In the genomic region with DNA sequence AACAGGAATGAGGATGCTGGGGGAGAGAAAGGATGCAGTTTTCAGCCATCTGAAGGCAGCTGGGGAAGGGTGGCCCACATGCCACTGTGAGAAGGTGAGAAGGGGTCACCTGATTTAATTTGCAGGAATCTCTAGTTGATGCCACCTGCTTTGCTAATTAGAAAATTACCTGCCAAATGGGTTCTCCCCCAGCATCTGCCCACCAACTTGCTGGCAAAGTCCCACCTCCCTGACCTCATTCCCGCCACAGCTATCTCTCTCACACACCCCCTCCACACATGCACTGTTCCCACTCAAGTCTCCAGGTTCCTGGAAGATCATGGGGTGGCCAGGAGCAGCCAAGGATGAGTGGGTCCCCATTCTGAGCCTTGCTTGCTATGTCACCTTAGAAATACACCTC, we compare ENCODE assay signal across 28 cellular contexts.
"Had no signal": no experiment of that assay in that cellular context is flagged by ENCODE, and none has a peak within 500 bp of the region (broad histone marks: within the 10 kb centered on the region; RNA-seq: fewer than 3 reads in every experiment).

No MANE protein-coding gene starts in this region.

- FAIRE-seq: islet of Langerhans, kidney had no signal

- H3K4me3 ChIP-seq: left lung, lower lobe of right lung, ovary, right atrium auricular region, right lobe of liver, smooth muscle cell, stomach, testis, thyroid gland, transverse colon, upper lobe of left lung, vagina had no signal

- H3K27ac ChIP-seq: left lung, lower lobe of right lung, ovary, right atrium auricular region, right lobe of liver, stomach, testis, thyroid gland, transverse colon, upper lobe of left lung, vagina had no signal

- ATAC-seq: left colon; left lung; lower lobe of right lung; naive thymus-derived CD8-positive, alpha-beta T cell; right lobe of liver; stimulated activated memory B cell treated with anti-CD40 and anti-IgM and Interleukin-4, amounts not matched to agents 10 μg/mL and 1 μg/mL and 100 μg/mL, for 72 hours; stimulated activated naive CD8-positive, alpha-beta T cell treated with anti-CD3 and anti-CD28 coated beads, Interleukin-15, Interleukin-2, amounts not matched to agents 100 U/mL and 50 U/mL, for 24 hours had no signal

- H3K9me3 Mint-ChIP-seq: naive thymus-derived CD8-positive, alpha-beta T cell; nephron; stimulated activated memory B cell treated with anti-CD40 and anti-IgM and Interleukin-4, amounts not matched to agents 10 μg/mL and 1 μg/mL and 100 μg/mL, for 72 hours had no signal

- H3K36me3 Mint-ChIP-seq: immature natural killer cell; naive thymus-derived CD8-positive, alpha-beta T cell; stimulated activated memory B cell treated with anti-CD40 and anti-IgM and Interleukin-4, amounts not matched to agents 10 μg/mL and 1 μg/mL and 100 μg/mL, for 72 hours had no signal

- H3K4me3 Mint-ChIP-seq: immature natural killer cell; naive thymus-derived CD8-positive, alpha-beta T cell; nephron; stimulated activated memory B cell treated with anti-CD40 and anti-IgM and Interleukin-4, amounts not matched to agents 10 μg/mL and 1 μg/mL and 100 μg/mL, for 72 hours had no signal

- H3K9me3 ChIP-seq: left lung, lower lobe of right lung, ovary, right atrium auricular region, right lobe of liver, stomach, testis, thyroid gland, transverse colon, upper lobe of left lung, vagina had no signal

- H3K27ac Mint-ChIP-seq: naive thymus-derived CD8-positive, alpha-beta T cell; nephron; progenitor cell of endocrine pancreas; stimulated activated memory B cell treated with anti-CD40 and anti-IgM and Interleukin-4, amounts not matched to agents 10 μg/mL and 1 μg/mL and 100 μg/mL, for 72 hours had no signal

- H3K4me1 ChIP-seq: left lung, lower lobe of right lung, stomach, testis, thyroid gland, transverse colon, upper lobe of left lung, vagina had no signal

- H3K27me3 ChIP-seq: ovary, right atrium auricular region, right lobe of liver, testis, thyroid gland, transverse colon, upper lobe of left lung, vagina had no signal

- H3K36me3 ChIP-seq: left lung, lower lobe of right lung, ovary, right atrium auricular region, right lobe of liver, stomach, thyroid gland, transverse colon, upper lobe of left lung, vagina had no signal

- H3K4me2 ChIP-seq: smooth muscle cell had no signal

- DNase-seq: hypothalamus; immature natural killer cell; kidney; left colon; left lung; lower lobe of right lung; mammary epithelial cell; mesenchymal stem cell; ovary; right lobe of liver; stimulated activated CD4-positive, alpha-beta T cell treated with anti-CD3 and anti-CD28 coated beads, Interleukin-1b, Interleukin-23, amount 100 ng/mL, for 48 hours; stimulated activated CD4-positive, alpha-beta T cell treated with anti-CD3 and anti-CD28 coated beads, Interleukin-2, amount 100 ng/mL, for 48 hours; stimulated activated CD4-positive, alpha-beta T cell treated with anti-CD3 and anti-CD28 coated beads, Interleukin-4, amount 100 ng/mL, for 4 hours; stimulated activated CD8-positive, alpha-beta memory T cell treated with anti-CD3 and anti-CD28 coated beads, Interleukin-4, amount 100 ng/mL, for 48 hours; stimulated activated naive CD8-positive, alpha-beta T cell treated with anti-CD3 and anti-CD28 coated beads, Interleukin-15, Interleukin-2, amounts not matched to agents 100 U/mL and 50 U/mL, for 24 hours; stomach; testis; thyroid gland; transverse colon; upper lobe of left lung had no signal

- H3K4me1 Mint-ChIP-seq: nephron; stimulated activated memory B cell treated with anti-CD40 and anti-IgM and Interleukin-4, amounts not matched to agents 10 μg/mL and 1 μg/mL and 100 μg/mL, for 72 hours had no signal
